In the genomic region with DNA sequence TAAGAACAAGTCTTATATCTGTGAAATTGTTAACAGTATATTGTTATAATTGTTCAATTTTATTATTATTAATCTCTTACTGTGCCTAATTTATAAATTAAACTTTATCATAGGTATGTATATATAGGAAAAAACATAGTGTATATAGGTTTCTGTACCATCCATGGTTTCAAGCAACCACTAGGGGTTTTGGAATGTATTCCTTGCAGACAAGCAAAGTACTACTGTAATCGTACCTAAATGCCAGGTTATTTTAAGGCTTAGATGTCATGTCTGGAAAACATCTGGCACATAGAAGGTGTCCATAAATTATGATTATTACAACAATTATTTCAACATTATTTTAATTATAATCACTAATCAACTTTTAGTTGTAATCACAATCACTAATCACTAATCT, we compare ENCODE assay signal across 1 cellular context.
TF ChIP-seq lines count a peak whose summit lies in the region.

No MANE protein-coding gene starts in this region.

TF ChIP-seq in HepG2, 621 proteins besides CTCF, POLR2A, EP300 and RAD21:
- no peak for TF ChIP-seq HOXA7 (CRISPR knock-in tag; IDR thresholded peaks at IDR 0.05)
- TF ChIP-seq, protein P1, sequence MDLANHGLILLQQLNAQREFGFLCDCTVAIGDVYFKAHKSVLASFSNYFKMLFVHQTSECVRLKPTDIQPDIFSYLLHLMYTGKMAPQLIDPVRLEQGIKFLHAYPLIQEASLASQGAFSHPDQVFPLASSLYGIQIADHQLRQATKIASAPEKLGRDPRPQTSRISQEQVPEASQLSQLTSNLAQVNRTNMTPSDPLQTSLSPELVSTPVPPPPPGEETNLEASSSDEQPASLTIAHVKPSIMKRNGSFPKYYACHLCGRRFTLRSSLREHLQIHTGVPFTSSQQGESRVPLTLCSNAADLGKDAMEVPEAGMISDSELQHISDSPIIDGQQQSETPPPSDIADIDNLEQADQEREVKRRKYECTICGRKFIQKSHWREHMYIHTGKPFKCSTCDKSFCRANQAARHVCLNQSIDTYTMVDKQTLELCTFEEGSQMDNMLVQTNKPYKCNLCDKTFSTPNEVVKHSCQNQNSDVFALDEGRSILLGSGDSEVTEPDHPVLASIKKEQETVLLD (CRISPR knock-in tag; IDR thresholded peaks at IDR 0.05; ENCODE audit: low read depth): no peak
- no peak for TF ChIP-seq ZBTB7A (CRISPR knock-in tag; IDR thresholded peaks at IDR 0.05)
- no peak for TF ChIP-seq NFRKB (IDR thresholded peaks at IDR 0.05)
TF ChIP-seq in HepG2: peak in this region for 0.
